8 cellular contexts compared by ENCODE assay signal in the genomic region with DNA sequence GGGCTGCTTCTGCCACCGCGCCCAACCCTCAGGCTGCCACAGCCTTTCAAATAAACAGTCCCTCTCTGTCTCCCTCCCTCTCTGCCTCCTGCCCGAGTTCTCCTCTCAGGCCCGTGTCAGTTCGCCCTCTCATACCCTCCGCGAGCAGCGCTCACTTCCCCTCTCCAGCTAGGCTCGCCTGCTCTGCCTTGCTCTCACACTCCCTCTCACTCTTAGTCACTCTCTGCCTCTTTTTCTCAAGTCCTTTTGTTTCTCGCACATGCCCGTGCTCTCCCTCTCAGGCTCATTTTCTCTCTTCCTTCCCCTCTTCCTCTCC. TPM values are rescaled to one million over a fixed set of nuclear protein-coding genes. Genes with fewer than 3 reads are reported as not detected.
DNase-seq lines count a peak whose midpoint lies in the region; ATAC-seq and TF ChIP-seq lines count a peak whose summit lies in the region.

No MANE protein-coding gene starts in this region.

- DNase-seq in endodermal cell (peak; percentile 63), mesothelial cell of epicardium (ENCODE audit: low spot score in 2 of 2, unreplicated experiment in 2 of 2) (peak; percentile 23 to 51), thyroid gland (peak; percentile 57 to 64), NCI-H2081 (lab: John Stamatoyannopoulos, UW) (no peak), putamen (ENCODE audit: low spot score) (no peak)

- H3K4me1 ChIP-seq in endodermal cell (ENCODE audit: control insufficient read depth, insufficient read depth, low read length) (no peaks in the 10 kb centered on the region), thyroid gland (peaks cover 3 to 4% of the 10 kb centered on the region in 2 donors)

- no peak for TF ChIP-seq POLR2A in thyroid gland (IDR thresholded peaks at IDR 0.05)

- H3K9ac ChIP-seq in endodermal cell (ENCODE audit: extremely low read depth, low read length, poor library complexity, severe bottlenecking), result no peak overlapping the region

- peaks cover 29% of the 10 kb centered on the region for H3K27me3 ChIP-seq in endodermal cell (ENCODE audit: control insufficient read depth, insufficient read depth, low read length, poor library complexity, severe bottlenecking)
- no peaks in the 10 kb centered on the region for H3K27me3 ChIP-seq in thyroid gland

- H3K4me3 ChIP-seq in endodermal cell (ENCODE audit: low read length) (peak overlapping the region; percentile 56), thyroid gland (replicated peaks in 1 of 3) (no peak overlapping the region)

- H3K36me3 Mint-ChIP-seq in T-helper 1 cell treated with Interleukin-12 subunit alpha and Interleukin-12 subunit beta and Interleukin-4 antibody, amounts not matched to agents 30 μg/mL and 1 μg/mL, for 36 hours (ENCODE audit: low read depth), result no peaks in the 10 kb centered on the region
- H3K36me3 Mint-ChIP-seq in endodermal cell (ENCODE audit: low read depth) (peaks cover 2% of the 10 kb centered on the region), mesothelial cell of epicardium (no peaks in the 10 kb centered on the region)

- WGBS in endodermal cell (ENCODE audit: insufficient coverage in 1 of 2, insufficient read length in 1 of 2), 2 experiments, result 8 to 20% methylated on average over 1 to 11 of the region's 11 CpGs
- 2 to 8% methylated on average over 9 to 11 of the region's 11 CpGs for WGBS in thyroid gland, 2 donors

- H3K36me3 ChIP-seq in endodermal cell (ENCODE audit: control insufficient read depth, insufficient read depth, low read length) (no peaks in the 10 kb centered on the region), thyroid gland (no peaks in the 10 kb centered on the region)

- intact Hi-C loops in thyroid gland (cut with DNase I), result no loop called here

- H3K27me3 Mint-ChIP-seq in T-helper 1 cell treated with Interleukin-12 subunit alpha and Interleukin-12 subunit beta and Interleukin-4 antibody, amounts not matched to agents 30 μg/mL and 1 μg/mL, for 36 hours (ENCODE audit: low read depth), result peaks cover 6% of the 10 kb centered on the region
- H3K27me3 Mint-ChIP-seq in endodermal cell (ENCODE audit: insufficient read depth) (peaks cover 57% of the 10 kb centered on the region), mesothelial cell of epicardium (ENCODE audit: low read depth) (no peaks in the 10 kb centered on the region)

- H3K9me3 Mint-ChIP-seq in T-helper 1 cell treated with Interleukin-12 subunit alpha and Interleukin-12 subunit beta and Interleukin-4 antibody, amounts not matched to agents 30 μg/mL and 1 μg/mL, for 36 hours, result no peaks in the 10 kb centered on the region
- H3K9me3 Mint-ChIP-seq in endodermal cell (peaks cover 42% of the 10 kb centered on the region), mesothelial cell of epicardium (no peaks in the 10 kb centered on the region)

- TF ChIP-seq CTCF in endodermal cell (conservative IDR thresholded peaks at IDR 0.05) (no peak), mesothelial cell of epicardium (IDR thresholded peaks at IDR 0.05; ENCODE audit: unreplicated experiment) (no peak), thyroid gland (IDR thresholded peaks at IDR 0.05) (no peak)

- no peaks in the 10 kb centered on the region for H3K9me3 ChIP-seq in endodermal cell (ENCODE audit: control insufficient read depth, low read length)
- H3K9me3 ChIP-seq in thyroid gland, result no peaks in the 10 kb centered on the region

- H3K27ac ChIP-seq in endodermal cell (ENCODE audit: low read depth, low read length) (no peak overlapping the region), thyroid gland (no peak overlapping the region)

- peak; percentile 49 for ATAC-seq in GM18858 (IDR thresholded peaks at IDR 0.05; ENCODE audit: unreplicated experiment)
- peak; percentile 42 for ATAC-seq in HG03342 (IDR thresholded peaks at IDR 0.05; ENCODE audit: unreplicated experiment)

- H3K4me3 Mint-ChIP-seq in T-helper 1 cell treated with Interleukin-12 subunit alpha and Interleukin-12 subunit beta and Interleukin-4 antibody, amounts not matched to agents 30 μg/mL and 1 μg/mL, for 36 hours, result peak overlapping the region; percentile 56
- H3K4me3 Mint-ChIP-seq in endodermal cell, result peak overlapping the region; percentile 67
- H3K4me3 Mint-ChIP-seq in mesothelial cell of epicardium, result peak overlapping the region; percentile 85

- no peak overlapping the region for H3K27ac Mint-ChIP-seq in T-helper 1 cell treated with Interleukin-12 subunit alpha and Interleukin-12 subunit beta and Interleukin-4 antibody, amounts not matched to agents 30 μg/mL and 1 μg/mL, for 36 hours
- H3K27ac Mint-ChIP-seq in endodermal cell (no peak overlapping the region), mesothelial cell of epicardium (peak overlapping the region; percentile 81)

- peaks cover 16% of the 10 kb centered on the region for H3K4me1 Mint-ChIP-seq in T-helper 1 cell treated with Interleukin-12 subunit alpha and Interleukin-12 subunit beta and Interleukin-4 antibody, amounts not matched to agents 30 μg/mL and 1 μg/mL, for 36 hours (ENCODE audit: low read depth)
- H3K4me1 Mint-ChIP-seq in endodermal cell (peaks cover 13% of the 10 kb centered on the region), mesothelial cell of epicardium (peaks cover 21% of the 10 kb centered on the region)

RNA-seq across cellular contexts. Expression of gene EFNB1, which starts 3.2 kb away (rescaled TPM):
- total RNA-seq in endodermal cell, result 10 to 100 TPM; 11.1 to 13.6 TPM
- polyA plus RNA-seq in endodermal cell (2013, experiment 1 of 2), result 71.6 TPM
- 60.6 TPM for polyA plus RNA-seq in endodermal cell (2013, experiment 2 of 2)
- total RNA-seq in mesothelial cell of epicardium, result 69.2 to 71.6 TPM (median 70.1 TPM) in 3 replicates
- 10 to 100 TPM; 17.6 to 26.9 (median 20.8) TPM for total RNA-seq in thyroid gland

Comparison
In these comparisons a context has a peak if more than half of its experiments do, and no peak if none do; other contexts are left out.
1. DNase-seq: peak in endodermal cell (single experiment), mesothelial cell of epicardium (2 of 2) and thyroid gland (2 of 2); none in NCI-H2081 (0 of 2) and putamen (single experiment).
2. Peak in every context shown above with its lines, with median percentiles within 50 percentile points of each other: H3K4me3 Mint-ChIP-seq.